Comparison of ENCODE assay signal across 31 cellular contexts in genomic region chrX:29545878-29546277, GRCh38.
"Had no signal": no experiment of that assay in that cellular context is flagged by ENCODE, and none has a peak within 500 bp of the region (broad histone marks: within the 10 kb centered on the region; RNA-seq: fewer than 3 reads in every experiment).

No MANE protein-coding gene starts in this region.

- H3K27me3 Mint-ChIP-seq: dendritic cell treated with granulocyte-macrophage colony-stimulating factor and Interleukin-4, amounts not matched to agents 40 ng/mL and 50 ng/mL, for 4 days; memory B cell; naive thymus-derived CD4-positive, alpha-beta T cell; progenitor cell of endocrine pancreas; stimulated activated naive CD8-positive, alpha-beta T cell treated with anti-CD3 and anti-CD28 coated beads, Interleukin-15, amount 100 ng/mL, for 72 hours had no signal

- H3K4me3 ChIP-seq: colonic mucosa, heart right ventricle, left ventricle myocardium inferior, lower lobe of right lung, neural progenitor cell, smooth muscle cell, suprapubic skin, vagina had no signal

- H3K27ac ChIP-seq: colonic mucosa, epithelial cell of prostate, foreskin keratinocyte, heart right ventricle, left ventricle myocardium inferior, lower lobe of right lung, neural progenitor cell, parathyroid adenoma, suprapubic skin, vagina had no signal

- DNase-seq: colonic mucosa; effector CD8-positive, alpha-beta T cell; endodermal cell; foreskin keratinocyte; glutamatergic neuron; heart right ventricle; hippocampal formation; left cardiac atrium; left ventricle myocardium inferior; lower lobe of right lung; naive thymus-derived CD4-positive, alpha-beta T cell; stimulated activated CD4-positive, alpha-beta T cell treated with anti-CD3 and anti-CD28 coated beads, Interleukin-12 subunit alpha, Interleukin-12 subunit beta, amount 100 ng/mL, for 4 hours; stimulated activated CD4-positive, alpha-beta T cell treated with anti-CD3 and anti-CD28 coated beads, Interleukin-1b, Interleukin-23, amount 100 ng/mL, for 48 hours; stimulated activated CD4-positive, alpha-beta T cell treated with anti-CD3 and anti-CD28 coated beads, Interleukin-4, amount 100 ng/mL, for 1 hour; stimulated activated CD8-positive, alpha-beta memory T cell treated with anti-CD3 and anti-CD28 coated beads, Interleukin-4, amount 100 ng/mL, for 48 hours; stimulated activated naive CD4-positive, alpha-beta T cell; stimulated activated naive CD8-positive, alpha-beta T cell treated with anti-CD3 and anti-CD28 coated beads, Interleukin-15, amount 100 ng/mL, for 72 hours; trophoblast cell had no signal

- H3K36me3 ChIP-seq: colonic mucosa, heart right ventricle, left ventricle myocardium inferior, lower lobe of right lung, neural progenitor cell, suprapubic skin, vagina had no signal

- ATAC-seq: esophagus mucosa; foreskin keratinocyte; heart right ventricle; left cardiac atrium; lower lobe of right lung; naive thymus-derived CD4-positive, alpha-beta T cell; sciatic nerve; stimulated activated naive CD8-positive, alpha-beta T cell treated with anti-CD3 and anti-CD28 coated beads, Interleukin-15, amount 100 ng/mL, for 72 hours had no signal

- H3K9me3 Mint-ChIP-seq: dendritic cell treated with granulocyte-macrophage colony-stimulating factor and Interleukin-4, amounts not matched to agents 40 ng/mL and 50 ng/mL, for 4 days; endodermal cell; nephron; neural progenitor cell; stimulated activated naive CD8-positive, alpha-beta T cell treated with anti-CD3 and anti-CD28 coated beads, Interleukin-15, amount 100 ng/mL, for 72 hours had no signal

- H3K4me3 Mint-ChIP-seq: dendritic cell treated with granulocyte-macrophage colony-stimulating factor and Interleukin-4, amounts not matched to agents 40 ng/mL and 50 ng/mL, for 4 days; endodermal cell; memory B cell; mesothelial cell of epicardium; naive thymus-derived CD4-positive, alpha-beta T cell; nephron; neural progenitor cell; stimulated activated naive CD8-positive, alpha-beta T cell treated with anti-CD3 and anti-CD28 coated beads, Interleukin-15, amount 100 ng/mL, for 72 hours had no signal

- H3K27ac Mint-ChIP-seq: dendritic cell treated with granulocyte-macrophage colony-stimulating factor and Interleukin-4, amounts not matched to agents 40 ng/mL and 50 ng/mL, for 4 days; endodermal cell; memory B cell; mesothelial cell of epicardium; naive thymus-derived CD4-positive, alpha-beta T cell; nephron; neural progenitor cell; progenitor cell of endocrine pancreas; stimulated activated naive CD8-positive, alpha-beta T cell treated with anti-CD3 and anti-CD28 coated beads, Interleukin-15, amount 100 ng/mL, for 72 hours had no signal

- H3K4me1 Mint-ChIP-seq: endodermal cell; memory B cell; mesothelial cell of epicardium; naive thymus-derived CD4-positive, alpha-beta T cell; neural progenitor cell; stimulated activated naive CD8-positive, alpha-beta T cell treated with anti-CD3 and anti-CD28 coated beads, Interleukin-15, amount 100 ng/mL, for 72 hours had no signal

- H3K9me3 ChIP-seq: colonic mucosa, heart right ventricle, left ventricle myocardium inferior, lower lobe of right lung, suprapubic skin, vagina had no signal

- H3K27me3 ChIP-seq: colonic mucosa, foreskin keratinocyte, heart right ventricle, neural progenitor cell, suprapubic skin, vagina had no signal

- H3K36me3 Mint-ChIP-seq: memory B cell; mesothelial cell of epicardium; naive thymus-derived CD4-positive, alpha-beta T cell; neural progenitor cell had no signal

- H3K4me1 ChIP-seq: colonic mucosa, foreskin keratinocyte, heart right ventricle, left ventricle myocardium inferior, lower lobe of right lung, neural progenitor cell, parathyroid adenoma, suprapubic skin, vagina had no signal
